Comparison of ENCODE assay signal across 20 cellular contexts in the genomic region with DNA sequence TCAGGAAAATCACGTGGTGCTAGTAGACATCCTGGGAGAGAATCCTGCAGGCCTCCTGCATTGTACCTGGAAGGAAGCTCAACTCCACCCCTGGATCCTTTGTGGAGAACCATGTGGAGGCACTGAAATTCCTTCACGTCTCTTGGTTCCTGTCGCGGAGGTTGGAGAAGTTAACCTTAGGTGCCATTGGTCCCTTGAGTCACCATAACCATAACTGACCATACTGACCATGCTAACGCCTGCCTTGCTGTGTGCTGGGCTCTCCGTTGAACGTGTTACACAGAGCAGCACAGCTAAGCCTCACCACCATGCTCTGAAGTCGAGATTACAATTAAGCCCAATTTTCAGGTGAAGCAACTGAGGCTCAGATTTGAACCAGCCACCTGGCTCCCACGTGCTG.
"Had no signal": no experiment of that assay in that cellular context is flagged by ENCODE, and none has a peak within 500 bp of the region (broad histone marks: within the 10 kb centered on the region; RNA-seq: fewer than 3 reads in every experiment).

No MANE protein-coding gene starts in this region.

- H3K9me3 Mint-ChIP-seq: naive thymus-derived CD4-positive, alpha-beta T cell; nephron progenitor cell; stimulated activated naive B cell treated with anti-CD40 and anti-IgM and Interleukin-4, amounts not matched to agents 10 μg/mL and 1 μg/mL and 100 μg/mL, for 72 hours; stimulated activated naive CD8-positive, alpha-beta T cell treated with anti-CD3 and anti-CD28 coated beads, Interleukin-15, amount 100 ng/mL, for 72 hours had no signal

- H3K36me3 Mint-ChIP-seq: stimulated activated naive B cell treated with anti-CD40 and anti-IgM and Interleukin-4, amounts not matched to agents 10 μg/mL and 1 μg/mL and 100 μg/mL, for 72 hours had no signal

- H3K9me3 ChIP-seq: esophagus squamous epithelium, gastroesophageal sphincter, neutrophil, thoracic aorta had no signal

- H3K4me3 ChIP-seq: dorsolateral prefrontal cortex, esophagus squamous epithelium, gastroesophageal sphincter, thoracic aorta had no signal

- ATAC-seq: gastroesophageal sphincter; naive thymus-derived CD4-positive, alpha-beta T cell; sciatic nerve; stimulated activated naive B cell treated with anti-CD40 and anti-IgM and Interleukin-4, amounts not matched to agents 10 μg/mL and 1 μg/mL and 100 μg/mL, for 72 hours; stimulated activated naive CD8-positive, alpha-beta T cell treated with anti-CD3 and anti-CD28 coated beads, Interleukin-15, amount 100 ng/mL, for 72 hours had no signal

- H3K36me3 ChIP-seq: esophagus squamous epithelium, neutrophil, thoracic aorta had no signal

- H3K27ac ChIP-seq: esophagus squamous epithelium, gastroesophageal sphincter, neutrophil, thoracic aorta had no signal

- H3K4me1 Mint-ChIP-seq: stimulated activated naive B cell treated with anti-CD40 and anti-IgM and Interleukin-4, amounts not matched to agents 10 μg/mL and 1 μg/mL and 100 μg/mL, for 72 hours; stimulated activated naive CD8-positive, alpha-beta T cell treated with anti-CD3 and anti-CD28 coated beads, Interleukin-15, amount 100 ng/mL, for 72 hours had no signal

- H3K27ac Mint-ChIP-seq: naive thymus-derived CD4-positive, alpha-beta T cell; stimulated activated naive B cell treated with anti-CD40 and anti-IgM and Interleukin-4, amounts not matched to agents 10 μg/mL and 1 μg/mL and 100 μg/mL, for 72 hours had no signal

- H3K27me3 ChIP-seq: dorsolateral prefrontal cortex, esophagus squamous epithelium, gastroesophageal sphincter had no signal

- DNase-seq: cortex of kidney; dorsolateral prefrontal cortex; effector memory CD4-positive, alpha-beta T cell; esophagus squamous epithelium; foreskin fibroblast; glutamatergic neuron; mesendoderm; naive thymus-derived CD4-positive, alpha-beta T cell; nephron progenitor cell; posterior cingulate gyrus; stimulated activated CD4-positive, alpha-beta T cell treated with anti-CD3 and anti-CD28 coated beads, Interleukin-2, amount 100 ng/mL, for 24 hours; stimulated activated CD4-positive, alpha-beta T cell treated with anti-CD3 and anti-CD28 coated beads, Interleukin-4, amount 100 ng/mL, for 4 hours; stimulated activated naive B cell treated with anti-CD40 and anti-IgM and Interleukin-4, amounts not matched to agents 10 μg/mL and 1 μg/mL and 100 μg/mL, for 72 hours; stimulated activated naive CD8-positive, alpha-beta T cell treated with anti-CD3 and anti-CD28 coated beads, Interleukin-15, amount 100 ng/mL, for 72 hours; substantia nigra; trophoblast cell had no signal

- H3K4me3 Mint-ChIP-seq: naive thymus-derived CD4-positive, alpha-beta T cell; nephron progenitor cell; stimulated activated naive B cell treated with anti-CD40 and anti-IgM and Interleukin-4, amounts not matched to agents 10 μg/mL and 1 μg/mL and 100 μg/mL, for 72 hours; stimulated activated naive CD8-positive, alpha-beta T cell treated with anti-CD3 and anti-CD28 coated beads, Interleukin-15, amount 100 ng/mL, for 72 hours had no signal
